ENCODE assay signal across 8 cellular contexts in the genomic region with DNA sequence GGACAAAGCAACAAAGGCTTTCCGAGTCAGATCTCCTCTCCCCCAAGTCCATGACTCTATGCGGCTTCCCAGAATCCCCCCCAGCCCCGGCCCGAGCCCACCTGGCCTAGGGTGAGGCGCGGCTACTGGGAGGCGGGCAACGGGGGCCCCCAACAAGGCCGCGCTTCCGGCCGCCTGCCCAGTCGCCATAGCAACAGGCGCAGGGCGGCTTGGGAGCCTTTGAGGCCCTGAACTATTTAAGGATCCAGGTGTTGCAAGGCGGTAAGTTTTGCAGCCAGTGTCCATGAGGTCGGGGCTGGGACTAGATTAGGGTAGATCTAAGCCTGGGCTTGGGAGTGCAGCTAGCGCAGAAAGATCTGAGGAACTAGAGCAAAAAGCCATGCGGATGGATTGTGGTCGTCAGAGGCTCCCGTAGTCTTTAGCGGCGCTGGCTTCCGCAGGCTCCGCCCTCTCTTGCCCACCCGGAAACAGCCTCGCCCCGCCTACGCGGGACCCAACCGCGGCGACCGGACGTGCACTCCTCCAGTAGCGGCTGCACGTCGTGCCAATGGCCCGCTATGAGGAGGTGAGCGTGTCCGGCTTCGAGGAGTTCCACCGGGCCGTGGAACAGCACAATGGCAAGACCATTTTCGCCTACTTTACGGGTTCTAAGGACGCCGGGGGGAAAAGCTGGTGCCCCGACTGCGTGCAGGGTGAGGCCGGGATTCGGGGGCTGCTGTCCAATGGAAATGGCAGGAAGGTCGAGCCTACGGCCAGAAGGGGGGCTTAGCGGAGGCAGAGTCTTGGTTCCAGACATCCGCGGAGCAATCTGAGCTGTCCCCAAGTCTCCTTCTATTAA. TPM values are rescaled to one million over a fixed set of nuclear protein-coding genes. Genes with fewer than 3 reads are reported as not detected.
DNase-seq lines count a peak whose midpoint lies in the region; ATAC-seq, FAIRE-seq and TF ChIP-seq lines count a peak whose summit lies in the region.

Gene KIAA0753, minus strand, starts transcription at position 176 of the 838 bp plus-strand sequence. CDS start 5,608 bp downstream, outside the sequence.
Gene TXNDC17, plus strand, starts transcription at position 525 of the 838 bp plus-strand sequence. Its CDS starts 23 bp downstream, at position 548.

- FAIRE-seq in GM19239 (lab: Jason Lieb, UNC): peak; percentile 98

- H3K4me1 Mint-ChIP-seq in activated CD4-positive, alpha-beta T cell treated with anti-CD3 and anti-CD28 coated beads, Interleukin-2, amount 10 ng/mL, durations not matched to agents 24 days and 14 days: peaks cover 59% of the 10 kb centered on the region

- H3K36me3 ChIP-seq in BE2C: no peaks in the 10 kb centered on the region; the same call in 1 of the 2 replicates
- H3K36me3 ChIP-seq in left lung: peaks cover 0 to 28% of the 10 kb centered on the region in 2 donors

- H3K9me3 Mint-ChIP-seq in activated CD4-positive, alpha-beta T cell treated with anti-CD3 and anti-CD28 coated beads, Interleukin-2, amount 10 ng/mL, durations not matched to agents 24 days and 14 days: no peaks in the 10 kb centered on the region

- ATAC-seq in HG03457 (IDR thresholded peaks at IDR 0.05; ENCODE audit: unreplicated experiment): peak; percentile 57
- peak; percentile 95 for ATAC-seq in left lung

- DNase-seq in BE2C (peak; percentile 88), GM19239 (ENCODE audit: insufficient read length, low spot score) (peak; percentile 60), NCI-H69 (lab: John Stamatoyannopoulos, UW) (peak; percentile 89), coronary artery (ENCODE audit: low spot score) (peak; percentile 94), left lung (peak; percentile 94 to 97)
- peak; percentile 99 for DNase-seq in activated CD4-positive, alpha-beta T cell treated with anti-CD3 and anti-CD28 coated beads, Interleukin-2, amount 10 ng/mL, durations not matched to agents 24 days and 14 days
- peak; percentile 83 for DNase-seq in stimulated activated CD4-positive, alpha-beta T cell treated with anti-CD3 and anti-CD28 coated beads, Interleukin-2, amount 100 ng/mL, for 4 hours (ENCODE audit: low read depth)

- H3K4me3 Mint-ChIP-seq in activated CD4-positive, alpha-beta T cell treated with anti-CD3 and anti-CD28 coated beads, Interleukin-2, amount 10 ng/mL, durations not matched to agents 24 days and 14 days: peak within 1 kb of the TSS; percentile 93

- H3K27me3 Mint-ChIP-seq in activated CD4-positive, alpha-beta T cell treated with anti-CD3 and anti-CD28 coated beads, Interleukin-2, amount 10 ng/mL, durations not matched to agents 24 days and 14 days: no peaks in the 10 kb centered on the region

- H3K27me3 ChIP-seq in BE2C (no peaks in the 10 kb centered on the region), left lung (no peaks in the 10 kb centered on the region)

- TF ChIP-seq CTCF in BE2C (IDR thresholded peaks at IDR 0.05; ENCODE audit: low read depth, low read length): no peak
- TF ChIP-seq CTCF in coronary artery (IDR thresholded peaks at IDR 0.05): no peak
- TF ChIP-seq CTCF in left lung (IDR thresholded peaks at IDR 0.05): no peak

- H3K4me3 ChIP-seq in BE2C (ENCODE audit: low read depth, low read length) (peak within 1 kb of the TSS; percentile 77), coronary artery (peak within 1 kb of the TSS; percentile 86), left lung (peak within 1 kb of the TSS; percentile 77 to 85)

- intact Hi-C loops in activated CD4-positive, alpha-beta T cell treated with anti-CD3 and anti-CD28 coated beads, Interleukin-2, amount 10 ng/mL, durations not matched to agents 24 days and 14 days (cut with micrococcal nuclease): loop anchor here (1.0 to 10.0 kb wide), 5 partner anchors 11 to 1056 kb away; partner anchors contain the start of genes C17orf100, MED31, NLRP1 and PIMREG
- intact Hi-C loops in left lung (cut with DNase I): no loop called here

- peak within 1 kb of the TSS; percentile 52 to 88 for H3K27ac ChIP-seq in coronary artery
- peak within 1 kb of the TSS; percentile 83 to 90 for H3K27ac ChIP-seq in left lung

- peaks cover 30% of the 10 kb centered on the region for H3K36me3 Mint-ChIP-seq in activated CD4-positive, alpha-beta T cell treated with anti-CD3 and anti-CD28 coated beads, Interleukin-2, amount 10 ng/mL, durations not matched to agents 24 days and 14 days (ENCODE audit: low read depth)

- no peaks in the 10 kb centered on the region for H3K9me3 ChIP-seq in BE2C
- H3K9me3 ChIP-seq in left lung: no peaks in the 10 kb centered on the region

- H3K27ac Mint-ChIP-seq in activated CD4-positive, alpha-beta T cell treated with anti-CD3 and anti-CD28 coated beads, Interleukin-2, amount 10 ng/mL, durations not matched to agents 24 days and 14 days: peak within 1 kb of the TSS; percentile 100

- H3K4me1 ChIP-seq in BE2C (no peaks in the 10 kb centered on the region), left lung (peaks cover 4 to 30% of the 10 kb centered on the region in 2 donors)

RNA-seq across cellular contexts. Expression of gene KIAA0753, which starts in this region (rescaled TPM):
- polyA plus RNA-seq in BE2C (2012; ENCODE audit: insufficient read depth, insufficient read length, low read depth): 7.8 TPM
- total RNA-seq in activated CD4-positive, alpha-beta T cell treated with anti-CD3 and anti-CD28 coated beads, Interleukin-2, amount 10 ng/mL, durations not matched to agents 24 days and 14 days: 20.9 and 23.9 TPM in 2 replicates
- total RNA-seq in left lung: 10 to 100 TPM; 15.8 to 18.6 TPM

RNA-seq across cellular contexts. Expression of gene TXNDC17, which starts in this region (rescaled TPM):
- polyA plus RNA-seq in BE2C (2012; ENCODE audit: insufficient read depth, insufficient read length, low read depth): 85.0 TPM
- total RNA-seq in activated CD4-positive, alpha-beta T cell treated with anti-CD3 and anti-CD28 coated beads, Interleukin-2, amount 10 ng/mL, durations not matched to agents 24 days and 14 days: 92.7 and 102 TPM in 2 replicates
- 100 to 1,000 TPM in 1 of 2 donors, 10 to 100 TPM in 1; 93.1 to 102 TPM for total RNA-seq in left lung

Comparison
In these comparisons a context has a peak if more than half of its experiments do, and no peak if none do; other contexts are left out.
1. Peak in every context shown above with its lines: DNase-seq, ATAC-seq, H3K4me3 ChIP-seq and H3K27ac ChIP-seq.